In the genomic region with DNA sequence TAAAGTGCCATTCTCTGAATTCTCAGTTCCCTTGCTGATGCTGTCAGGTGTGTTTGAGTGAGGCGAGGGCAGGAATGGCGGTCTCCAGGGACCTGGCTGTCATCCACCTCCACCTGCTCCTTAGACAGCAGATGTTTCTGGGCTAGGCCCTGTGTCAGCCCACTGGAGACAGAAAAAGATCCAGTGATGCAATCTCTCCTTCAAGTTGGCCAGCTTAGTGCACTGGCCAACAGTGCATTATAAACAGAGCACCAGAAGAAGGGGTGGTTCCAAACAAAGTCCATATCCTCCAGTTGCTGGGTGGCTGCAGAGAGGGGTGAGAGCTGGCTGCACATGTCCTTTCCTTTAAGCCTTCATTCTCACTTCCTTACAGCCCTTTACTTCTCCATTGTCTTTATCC, we compare ENCODE assay signal across 15 cellular contexts. TPM values are rescaled to one million over a fixed set of nuclear protein-coding genes. Genes with fewer than 3 reads are reported as not detected.
A peak's percentile ranks its signal among the peaks of the same experiment; 100 is the strongest.
DNase-seq lines count a peak whose midpoint lies in the region; ATAC-seq and TF ChIP-seq lines count a peak whose summit lies in the region.
"Had no signal": no experiment of that assay in that cellular context is flagged by ENCODE, and none has a peak within 500 bp of the region (broad histone marks: within the 10 kb centered on the region; RNA-seq: fewer than 3 reads in every experiment).

No MANE protein-coding gene starts in this region.

- no peak overlapping the region for H3K4me3 ChIP-seq in vagina
- H3K4me3 ChIP-seq: BLaER1 had no signal

- H3K4me3 Mint-ChIP-seq in activated T-helper 2 cell treated with anti-CD3 and anti-CD28 coated beads, Interferon-gamma antibody, Interleukin-2, Interleukin-4, amounts not matched to agents 10 μg/mL and 5 μg/mL and 100 μg/mL, durations not matched to agents 14 hours and 24 hours and 36 hours (ENCODE audit: low read depth), result no peak overlapping the region
- H3K4me3 Mint-ChIP-seq: neural crest cell; stimulated activated naive CD8-positive, alpha-beta T cell treated with anti-CD3 and anti-CD28 coated beads, Interleukin-15, amount 100 ng/mL, for 72 hours had no signal

- no peaks in the 10 kb centered on the region for H3K27me3 Mint-ChIP-seq in activated T-helper 2 cell treated with anti-CD3 and anti-CD28 coated beads, Interferon-gamma antibody, Interleukin-2, Interleukin-4, amounts not matched to agents 10 μg/mL and 5 μg/mL and 100 μg/mL, durations not matched to agents 14 hours and 24 hours and 36 hours (ENCODE audit: low read depth)
- H3K27me3 Mint-ChIP-seq: stimulated activated naive CD8-positive, alpha-beta T cell treated with anti-CD3 and anti-CD28 coated beads, Interleukin-15, amount 100 ng/mL, for 72 hours had no signal

- H3K9me3 ChIP-seq in vagina, result no peaks in the 10 kb centered on the region

- TF ChIP-seq POLR2A in vagina (IDR thresholded peaks at IDR 0.05), result no peak

- no peak for TF ChIP-seq CTCF in vagina (IDR thresholded peaks at IDR 0.05)

- H3K27ac ChIP-seq in vagina, result peak overlapping the region; percentile 6
- H3K27ac ChIP-seq: BLaER1 had no signal

- peaks cover 23% of the 10 kb centered on the region for H3K4me1 Mint-ChIP-seq in activated T-helper 2 cell treated with anti-CD3 and anti-CD28 coated beads, Interferon-gamma antibody, Interleukin-2, Interleukin-4, amounts not matched to agents 10 μg/mL and 5 μg/mL and 100 μg/mL, durations not matched to agents 14 hours and 24 hours and 36 hours (ENCODE audit: low read depth)

- ATAC-seq in Right ventricle myocardium inferior (peak; percentile 72), left lobe of liver (peak; percentile 86), HG03139 (IDR thresholded peaks at IDR 0.05; ENCODE audit: unreplicated experiment) (no peak), GM18858 (IDR thresholded peaks at IDR 0.05; ENCODE audit: unreplicated experiment) (no peak)
- ATAC-seq: stimulated activated naive CD8-positive, alpha-beta T cell treated with anti-CD3 and anti-CD28 coated beads, Interleukin-15, amount 100 ng/mL, for 72 hours had no signal

- peaks cover 21% of the 10 kb centered on the region for H3K4me1 ChIP-seq in vagina

- intact Hi-C loops in Right ventricle myocardium inferior (cut with DNase I), result no loop called here
- intact Hi-C loops in cardiac septum (cut with DNase I), result no loop called here
- intact Hi-C loops in activated T-helper 2 cell treated with anti-CD3 and anti-CD28 coated beads, Interferon-gamma antibody, Interleukin-2, Interleukin-4, amounts not matched to agents 10 μg/mL and 5 μg/mL and 100 μg/mL, durations not matched to agents 14 hours and 24 hours and 36 hours (cut with micrococcal nuclease), result no loop called here
- intact Hi-C loops in vagina (cut with DNase I), result no loop called here

- peaks cover 0 to 48% of the 10 kb centered on the region in 2 donors for H3K36me3 ChIP-seq in vagina

- no peaks in the 10 kb centered on the region for H3K9me3 Mint-ChIP-seq in activated T-helper 2 cell treated with anti-CD3 and anti-CD28 coated beads, Interferon-gamma antibody, Interleukin-2, Interleukin-4, amounts not matched to agents 10 μg/mL and 5 μg/mL and 100 μg/mL, durations not matched to agents 14 hours and 24 hours and 36 hours
- H3K9me3 Mint-ChIP-seq: neural crest cell; stimulated activated naive CD8-positive, alpha-beta T cell treated with anti-CD3 and anti-CD28 coated beads, Interleukin-15, amount 100 ng/mL, for 72 hours had no signal

- no peaks in the 10 kb centered on the region for H3K27me3 ChIP-seq in vagina
- H3K27me3 ChIP-seq: BLaER1 had no signal

- peak overlapping the region; percentile 44 for H3K27ac Mint-ChIP-seq in activated T-helper 2 cell treated with anti-CD3 and anti-CD28 coated beads, Interferon-gamma antibody, Interleukin-2, Interleukin-4, amounts not matched to agents 10 μg/mL and 5 μg/mL and 100 μg/mL, durations not matched to agents 14 hours and 24 hours and 36 hours

- DNase-seq in Right ventricle myocardium inferior (ENCODE audit: missing footprints) (no peak), cardiac septum (ENCODE audit: low spot score) (no peak), left lobe of liver (ENCODE audit: low spot score) (peak; percentile 65), vagina (ENCODE audit: extremely low spot score in 2 of 2) (no peak), NCI-H128 (lab: John Stamatoyannopoulos, UW; ENCODE audit: unreplicated experiment) (no peak)
- DNase-seq in activated T-helper 2 cell treated with anti-CD3 and anti-CD28 coated beads, Interferon-gamma antibody, Interleukin-2, Interleukin-4, amounts not matched to agents 10 μg/mL and 5 μg/mL and 100 μg/mL, durations not matched to agents 14 hours and 24 hours and 36 hours (ENCODE audit: low spot score), result no peak
- DNase-seq: activated CD4-positive, alpha-beta T cell treated with anti-CD3 and anti-CD28 coated beads, Interleukin-2, amount 50 U/mL, for 4 hours; GOT3; KG1; NCI-H2227 treated with DMSO at 0.1 percent for 48 hours; stimulated activated naive CD8-positive, alpha-beta T cell treated with anti-CD3 and anti-CD28 coated beads, Interleukin-15, amount 100 ng/mL, for 72 hours had no signal

- H3K36me3 Mint-ChIP-seq in activated T-helper 2 cell treated with anti-CD3 and anti-CD28 coated beads, Interferon-gamma antibody, Interleukin-2, Interleukin-4, amounts not matched to agents 10 μg/mL and 5 μg/mL and 100 μg/mL, durations not matched to agents 14 hours and 24 hours and 36 hours (ENCODE audit: low read depth), result peaks cover 88% of the 10 kb centered on the region

RNA-seq across cellular contexts. Expression of a gene that starts 26.5 kb away (rescaled TPM):
- total RNA-seq in Right ventricle myocardium inferior (37.2 TPM), cardiac septum (26.3 TPM), left lobe of liver (26.3 TPM), vagina (41.7 TPM)
- total RNA-seq in activated T-helper 2 cell treated with anti-CD3 and anti-CD28 coated beads, Interferon-gamma antibody, Interleukin-2, Interleukin-4, amounts not matched to agents 10 μg/mL and 5 μg/mL and 100 μg/mL, durations not matched to agents 14 hours and 24 hours and 36 hours, result 63.4 and 64.7 TPM in 2 replicates

RNA-seq across cellular contexts. Expression of a gene that starts 36.0 kb away (rescaled TPM):
- total RNA-seq in Right ventricle myocardium inferior (5.1 TPM), cardiac septum (1.8 TPM), left lobe of liver (37.2 TPM), vagina (25.8 TPM)
- 37.7 and 41.5 TPM in 2 replicates for total RNA-seq in activated T-helper 2 cell treated with anti-CD3 and anti-CD28 coated beads, Interferon-gamma antibody, Interleukin-2, Interleukin-4, amounts not matched to agents 10 μg/mL and 5 μg/mL and 100 μg/mL, durations not matched to agents 14 hours and 24 hours and 36 hours

Comparison
In these comparisons a context has a peak if more than half of its experiments do, and no peak if none do; other contexts are left out.
1. ATAC-seq: peak in Right ventricle myocardium inferior (single experiment) and left lobe of liver (single experiment); none in HG03139 (single experiment) and GM18858 (single experiment).